In the genomic region with DNA sequence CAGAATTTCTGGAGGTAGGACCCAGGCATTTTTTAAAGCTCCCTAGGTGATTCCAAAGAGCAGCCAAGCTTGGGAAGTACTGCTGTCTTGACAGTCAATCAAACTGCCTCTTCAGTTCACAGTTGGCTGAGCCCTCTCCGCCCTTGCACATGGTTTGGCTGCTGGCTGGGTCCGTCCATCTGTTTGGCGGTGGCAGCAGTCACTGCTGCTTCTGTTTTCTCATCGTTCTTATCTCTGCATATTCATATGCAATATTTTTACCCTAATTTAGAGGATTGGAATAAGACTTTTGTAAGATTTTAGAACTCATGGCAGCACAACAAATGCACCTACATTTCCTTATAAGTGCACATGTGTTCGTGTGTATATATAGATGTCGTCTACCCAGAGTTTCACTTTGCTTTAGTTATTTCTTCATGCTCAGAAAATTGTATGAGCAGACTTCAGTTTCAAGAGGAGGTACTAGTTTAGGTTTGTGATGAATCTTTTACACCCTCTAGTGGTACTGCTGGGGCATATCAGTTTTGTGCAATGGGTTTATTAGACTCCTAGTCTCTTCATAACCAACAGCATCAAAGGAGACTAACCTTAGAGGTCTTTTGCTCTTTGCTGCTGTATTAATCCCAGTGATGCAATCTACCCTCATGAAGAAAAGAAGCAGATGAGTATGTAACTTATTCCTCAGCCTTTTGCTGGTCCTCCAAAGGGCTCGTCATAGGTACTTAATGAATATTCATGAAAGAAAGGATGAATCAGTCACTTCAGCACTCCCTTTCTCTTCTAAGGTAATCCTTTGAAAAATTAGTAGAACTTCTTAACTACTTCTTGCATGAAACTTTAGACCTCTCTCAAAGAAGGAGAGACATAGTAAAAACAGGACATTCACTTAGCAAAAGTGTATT, we compare ENCODE assay signal across 1 cellular context.
TF ChIP-seq lines count a peak whose summit lies in the region.

No MANE protein-coding gene starts in this region.

TF ChIP-seq in HCT116, 20 proteins besides CTCF, POLR2A, EP300 and RAD21 (continued from another document):
- TF ChIP-seq, protein P1, sequence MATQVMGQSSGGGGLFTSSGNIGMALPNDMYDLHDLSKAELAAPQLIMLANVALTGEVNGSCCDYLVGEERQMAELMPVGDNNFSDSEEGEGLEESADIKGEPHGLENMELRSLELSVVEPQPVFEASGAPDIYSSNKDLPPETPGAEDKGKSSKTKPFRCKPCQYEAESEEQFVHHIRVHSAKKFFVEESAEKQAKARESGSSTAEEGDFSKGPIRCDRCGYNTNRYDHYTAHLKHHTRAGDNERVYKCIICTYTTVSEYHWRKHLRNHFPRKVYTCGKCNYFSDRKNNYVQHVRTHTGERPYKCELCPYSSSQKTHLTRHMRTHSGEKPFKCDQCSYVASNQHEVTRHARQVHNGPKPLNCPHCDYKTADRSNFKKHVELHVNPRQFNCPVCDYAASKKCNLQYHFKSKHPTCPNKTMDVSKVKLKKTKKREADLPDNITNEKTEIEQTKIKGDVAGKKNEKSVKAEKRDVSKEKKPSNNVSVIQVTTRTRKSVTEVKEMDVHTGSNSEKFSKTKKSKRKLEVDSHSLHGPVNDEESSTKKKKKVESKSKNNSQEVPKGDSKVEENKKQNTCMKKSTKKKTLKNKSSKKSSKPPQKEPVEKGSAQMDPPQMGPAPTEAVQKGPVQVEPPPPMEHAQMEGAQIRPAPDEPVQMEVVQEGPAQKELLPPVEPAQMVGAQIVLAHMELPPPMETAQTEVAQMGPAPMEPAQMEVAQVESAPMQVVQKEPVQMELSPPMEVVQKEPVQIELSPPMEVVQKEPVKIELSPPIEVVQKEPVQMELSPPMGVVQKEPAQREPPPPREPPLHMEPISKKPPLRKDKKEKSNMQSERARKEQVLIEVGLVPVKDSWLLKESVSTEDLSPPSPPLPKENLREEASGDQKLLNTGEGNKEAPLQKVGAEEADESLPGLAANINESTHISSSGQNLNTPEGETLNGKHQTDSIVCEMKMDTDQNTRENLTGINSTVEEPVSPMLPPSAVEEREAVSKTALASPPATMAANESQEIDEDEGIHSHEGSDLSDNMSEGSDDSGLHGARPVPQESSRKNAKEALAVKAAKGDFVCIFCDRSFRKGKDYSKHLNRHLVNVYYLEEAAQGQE (IDR thresholded peaks at IDR 0.05; ENCODE audit: low read depth): no peak
- TF ChIP-seq POLR2AphosphoS5 (IDR thresholded peaks at IDR 0.05; ENCODE audit: low read depth, low read length): no peak
- no peak for TF ChIP-seq JUND (IDR thresholded peaks at IDR 0.05)
- TF ChIP-seq EGR1 (IDR thresholded peaks at IDR 0.05; ENCODE audit: low read depth): no peak
- TF ChIP-seq CBX3 (IDR thresholded peaks at IDR 0.05; ENCODE audit: low read depth): no peak
